In genomic region chr17:63600569-63601438, GRCh38 we compare ENCODE assay signal across 8 cellular contexts. TPM values are rescaled to one million over a fixed set of nuclear protein-coding genes. Genes with fewer than 3 reads are reported as not detected.
DNase-seq lines count a peak whose midpoint lies in the region; ATAC-seq and TF ChIP-seq lines count a peak whose summit lies in the region.

Gene TACO1, plus strand, starts transcription at chr17:63600895. Its CDS starts 189 bp downstream, at chr17:63601084.

- H3K9me3 ChIP-seq in A673 (ENCODE audit: low read depth, low read length, poor library complexity, severe bottlenecking) (no peaks in the 10 kb centered on the region), iPS-20b (ENCODE audit: insufficient read depth, low read depth, low read length) (no peaks in the 10 kb centered on the region), skeletal muscle tissue (ENCODE audit: control insufficient read depth in 3 of 3, low read length in 3 of 3) (no peaks in the 10 kb centered on the region)

- TF ChIP-seq CTCF in A673 (conservative IDR thresholded peaks at IDR 0.05; ENCODE audit: low read depth, low read length) (no peak), VCaP (conservative IDR thresholded peaks at IDR 0.05) (no peak)

- peak within 1 kb of the TSS; percentile 83 for H3K9ac ChIP-seq in iPS-20b (ENCODE audit: low read depth, low read length)
- H3K9ac ChIP-seq in skeletal muscle tissue (ENCODE audit: low read depth in 1 of 3, low read length in 3 of 3) = peak within 1 kb of the TSS; percentile 85 to 94 (median 92)

- H3K4me1 ChIP-seq in A673 (ENCODE audit: insufficient read depth, low read length, poor library complexity, severe bottlenecking) = peaks cover 11% of the 10 kb centered on the region
- H3K4me1 ChIP-seq in iPS-20b (ENCODE audit: insufficient read depth, low read length) = peaks cover 6% of the 10 kb centered on the region
- peaks cover 12 to 14% (median 13%) of the 10 kb centered on the region in 3 donors for H3K4me1 ChIP-seq in skeletal muscle tissue (ENCODE audit: control insufficient read depth in 3 of 3, insufficient read depth in 3 of 3, low read length in 3 of 3)

- POLR2A ChIA-PET in A673 (lab: Charles Lee; ENCODE audit: low non-redundant PET) = no interaction called here

- ATAC-seq in GM18868 (IDR thresholded peaks at IDR 0.05; ENCODE audit: unreplicated experiment) (peak; percentile 89), HG03108 (IDR thresholded peaks at IDR 0.05; ENCODE audit: unreplicated experiment) (peak; percentile 88)

- H3K27ac ChIP-seq in A673 (ENCODE audit: low read depth, low read length, poor library complexity, severe bottlenecking) (peak within 1 kb of the TSS; percentile 83), VCaP (peak within 1 kb of the TSS; percentile 84), iPS-20b (ENCODE audit: low read length) (peak within 1 kb of the TSS; percentile 30), skeletal muscle tissue (ENCODE audit: low read depth, low read length) (peak within 1 kb of the TSS; percentile 76)

- CTCF ChIA-PET in A673 (lab: Charles Lee) = no interaction called here

- peaks cover 14% of the 10 kb centered on the region for H3K36me3 ChIP-seq in A673 (ENCODE audit: insufficient read depth, low read length, poor library complexity, severe bottlenecking)
- peaks cover 16% of the 10 kb centered on the region for H3K36me3 ChIP-seq in iPS-20b (ENCODE audit: insufficient read depth, low read depth, low read length)
- H3K36me3 ChIP-seq in skeletal muscle tissue (ENCODE audit: control insufficient read depth in 3 of 3, insufficient read depth in 3 of 3, low read length in 3 of 3) = peaks cover 12 to 20% (median 14%) of the 10 kb centered on the region in 3 donors

- in situ Hi-C loops in T47D (cut with HindIII; ENCODE audit: low pct_unique_long_range_greater_than_20kb, low sequenced_read_pairs) = no loop called here

- no peaks in the 10 kb centered on the region for H3K27me3 ChIP-seq in A673 (replicated peaks; ENCODE audit: insufficient read depth, low read depth, low read length, poor library complexity)
- no peaks in the 10 kb centered on the region for H3K27me3 ChIP-seq in iPS-20b (ENCODE audit: insufficient read depth, low read length)
- no peaks in the 10 kb centered on the region for H3K27me3 ChIP-seq in skeletal muscle tissue (ENCODE audit: control insufficient read depth in 3 of 3, insufficient read depth in 3 of 3, low read length in 3 of 3)

- intact Hi-C loops in A673 (cut with micrococcal nuclease; ENCODE audit: unreplicated experiment) = no loop called here

- peak; percentile 87 for DNase-seq in A673 (ENCODE audit: low spot score)
- peak; percentile 84 for DNase-seq in NCI-H2196 (lab: John Stamatoyannopoulos, UW; ENCODE audit: unreplicated experiment)
- peak; percentile 76 to 93 for DNase-seq in T47D (ENCODE audit: low read depth in 1 of 2, low spot score in 1 of 2)

- H3K4me3 ChIP-seq in A673 (ENCODE audit: low read depth, low read length, poor library complexity, severe bottlenecking) = peak within 1 kb of the TSS; percentile 82
- H3K4me3 ChIP-seq in iPS-20b (ENCODE audit: low read length) = peak within 1 kb of the TSS; percentile 91
- peak within 1 kb of the TSS; percentile 90 to 93 (median 92) for H3K4me3 ChIP-seq in skeletal muscle tissue (ENCODE audit: low read length in 3 of 3)

- BruUV-seq in A673 (replicated peaks; lab: Mats Ljungman, UMichigan) = no TSS peak

RNA-seq across cellular contexts. Expression of gene TACO1, which starts in this region (rescaled TPM):
- total RNA-seq in A673 (2021) (38.7 and 39.0 TPM in 2 replicates), skeletal muscle tissue (14.6 TPM)

Comparison
In these comparisons a context has a peak if more than half of its experiments do, and no peak if none do; other contexts are left out.
1. Peak in every context shown above with its lines: DNase-seq, ATAC-seq, H3K4me3 ChIP-seq and H3K27ac ChIP-seq.
2. H3K27ac ChIP-seq: peak in every context shown above with its lines; median percentile 84 in VCaP; 83 in A673; 76 in skeletal muscle tissue; 30 in iPS-20b.